Comparison of ENCODE assay signal across 8 cellular contexts in the genomic region with DNA sequence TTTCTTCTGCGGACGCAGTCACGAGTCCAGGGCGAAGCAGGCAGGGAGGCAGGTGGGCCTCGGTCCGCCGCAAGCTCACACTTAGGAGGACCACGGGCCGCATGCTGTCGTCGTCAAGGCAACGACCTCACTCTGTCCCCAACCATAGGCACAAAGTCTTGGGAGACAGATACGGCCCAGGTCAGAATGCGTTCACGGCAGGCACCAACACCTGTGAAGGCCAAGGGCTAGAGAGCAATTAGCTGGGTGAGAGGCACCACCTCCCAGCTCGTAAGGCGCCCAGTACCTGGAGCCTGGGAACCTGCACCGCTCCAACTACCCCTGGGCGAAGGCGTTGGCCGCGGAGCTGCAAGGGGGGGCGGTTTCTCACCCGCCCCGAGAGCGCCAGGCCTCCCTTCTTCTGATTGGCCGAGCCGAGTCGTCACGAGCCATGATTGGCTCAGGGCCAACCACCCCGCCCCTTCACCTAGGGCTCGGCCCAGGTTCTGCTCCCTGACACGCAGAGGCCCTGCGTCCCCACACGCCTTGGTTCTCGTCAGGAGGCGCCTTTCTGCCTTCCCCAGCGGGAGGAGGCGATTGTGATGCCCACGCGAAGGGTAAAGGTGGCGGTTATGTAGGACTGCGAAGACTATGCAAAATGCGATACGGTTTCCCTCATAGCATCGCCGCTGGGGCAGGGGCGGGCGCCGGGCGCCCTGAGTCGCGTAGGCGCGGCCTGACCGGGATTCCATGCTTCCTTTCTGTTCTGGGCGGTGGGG. TPM values are rescaled to one million over a fixed set of nuclear protein-coding genes. Genes with fewer than 3 reads are reported as not detected.
DNase-seq lines count a peak whose midpoint lies in the region; ATAC-seq, FAIRE-seq and TF ChIP-seq lines count a peak whose summit lies in the region.

TSS of gene CDKL2 (minus strand) at position 355 of the 758 bp plus-strand sequence. CDS start 4,540 bp downstream, outside the sequence.

- H3K27ac ChIP-seq in small intestine (ENCODE audit: low read depth in 1 of 2, low read length in 1 of 2), result peak within 1 kb of the TSS; percentile 3 to 8

- ATAC-seq in WTC11, result peak; percentile 98

- H3K36me3 ChIP-seq in bronchial epithelial cell (ENCODE audit: control insufficient read depth, insufficient read depth, low read length) (no peaks in the 10 kb centered on the region), small intestine (ENCODE audit: control insufficient read depth in 2 of 2, insufficient read depth in 2 of 2, low read length in 2 of 2) (no peaks in the 10 kb centered on the region)

- no peaks in the 10 kb centered on the region for H3K4me1 ChIP-seq in small intestine (ENCODE audit: control insufficient read depth in 2 of 2, insufficient read depth in 1 of 2, low read depth in 1 of 2, low read length in 1 of 2)

- TF ChIP-seq CTCF in WTC11 (IDR thresholded peaks at IDR 0.05) (no peak), bronchial epithelial cell (IDR thresholded peaks at IDR 0.05; ENCODE audit: insufficient read depth, low read length, severe bottlenecking) (no peak)

- peak within 1 kb of the TSS; percentile 45 for H3K4me3 ChIP-seq in bronchial epithelial cell (ENCODE audit: low read depth, low read length)
- peak within 1 kb of the TSS; percentile 16 to 62 for H3K4me3 ChIP-seq in small intestine (ENCODE audit: low read depth in 1 of 2, low read length in 2 of 2)

- H3K27me3 Mint-ChIP-seq in WTC11 (ENCODE audit: low read depth), result peaks cover 30% of the 10 kb centered on the region

- H3K4me3 Mint-ChIP-seq in WTC11, result peak within 1 kb of the TSS; percentile 84

- whole genome bisulfite sequencing in small intestine, 3 donors, result 1 to 2% (median 1%) methylated on average over 53 to 57 of the region's 57 CpGs

- no peaks in the 10 kb centered on the region for H3K9me3 ChIP-seq in small intestine (ENCODE audit: control insufficient read depth, low read depth)

- CTCF ChIA-PET in WTC11 (lab: Charles Lee), result interaction anchor here (1.0 to 1.8 kb wide), 3 partner anchors 9 to 218 kb away, joined by 5 to 6 read pairs (median 5); partner anchors contain the start of gene USO1

- no peaks in the 10 kb centered on the region for H3K36me3 Mint-ChIP-seq in WTC11

- FAIRE-seq in bronchial epithelial cell (lab: Jason Lieb, UNC) (no peak), small intestine (lab: Jason Lieb, UNC) (no peak)

- no peaks in the 10 kb centered on the region for H3K9me3 Mint-ChIP-seq in WTC11

- POLR2A ChIA-PET in WTC11 (lab: Charles Lee), result interaction anchor here (0.9 to 2.1 kb wide), 2 partner anchors 23 to 94 kb away, joined by 3 to 11 read pairs; partner anchors contain the start of gene USO1

- H3K27ac Mint-ChIP-seq in WTC11, result peak within 1 kb of the TSS; percentile 68

- peak; percentile 66 for DNase-seq in EH (ENCODE audit: low read depth)
- peak; percentile 15 for DNase-seq in GOT3 (lab: John Stamatoyannopoulos, UW)
- peak; percentile 73 for DNase-seq in NCI-H1105 treated with DMSO at 0.1 percent for 48 hours (lab: John Stamatoyannopoulos, UW)
- DNase-seq in WTC11 (ENCODE audit: low spot score), result peak; percentile 93
- DNase-seq in bronchial epithelial cell (ENCODE audit: low read depth), result peak; percentile 76
- DNase-seq in iPS-NIHi7 (ENCODE audit: extremely low spot score), result peak; percentile 98
- DNase-seq in small intestine, result peak; percentile 96
- no peak for DNase-seq in GDM1 (lab: John Stamatoyannopoulos, UW)

- H3K4me1 Mint-ChIP-seq in WTC11, result peaks cover 7% of the 10 kb centered on the region

- H3K27me3 ChIP-seq in bronchial epithelial cell (ENCODE audit: control insufficient read depth, insufficient read depth, low read length), result no peaks in the 10 kb centered on the region
- no peaks in the 10 kb centered on the region for H3K27me3 ChIP-seq in small intestine (ENCODE audit: control insufficient read depth in 2 of 2, insufficient read depth in 2 of 2, low read length in 2 of 2)

TF ChIP-seq in WTC11, 78 proteins besides CTCF, POLR2A, EP300 and RAD21 (continues in another document):
- TF ChIP-seq, protein P1, sequence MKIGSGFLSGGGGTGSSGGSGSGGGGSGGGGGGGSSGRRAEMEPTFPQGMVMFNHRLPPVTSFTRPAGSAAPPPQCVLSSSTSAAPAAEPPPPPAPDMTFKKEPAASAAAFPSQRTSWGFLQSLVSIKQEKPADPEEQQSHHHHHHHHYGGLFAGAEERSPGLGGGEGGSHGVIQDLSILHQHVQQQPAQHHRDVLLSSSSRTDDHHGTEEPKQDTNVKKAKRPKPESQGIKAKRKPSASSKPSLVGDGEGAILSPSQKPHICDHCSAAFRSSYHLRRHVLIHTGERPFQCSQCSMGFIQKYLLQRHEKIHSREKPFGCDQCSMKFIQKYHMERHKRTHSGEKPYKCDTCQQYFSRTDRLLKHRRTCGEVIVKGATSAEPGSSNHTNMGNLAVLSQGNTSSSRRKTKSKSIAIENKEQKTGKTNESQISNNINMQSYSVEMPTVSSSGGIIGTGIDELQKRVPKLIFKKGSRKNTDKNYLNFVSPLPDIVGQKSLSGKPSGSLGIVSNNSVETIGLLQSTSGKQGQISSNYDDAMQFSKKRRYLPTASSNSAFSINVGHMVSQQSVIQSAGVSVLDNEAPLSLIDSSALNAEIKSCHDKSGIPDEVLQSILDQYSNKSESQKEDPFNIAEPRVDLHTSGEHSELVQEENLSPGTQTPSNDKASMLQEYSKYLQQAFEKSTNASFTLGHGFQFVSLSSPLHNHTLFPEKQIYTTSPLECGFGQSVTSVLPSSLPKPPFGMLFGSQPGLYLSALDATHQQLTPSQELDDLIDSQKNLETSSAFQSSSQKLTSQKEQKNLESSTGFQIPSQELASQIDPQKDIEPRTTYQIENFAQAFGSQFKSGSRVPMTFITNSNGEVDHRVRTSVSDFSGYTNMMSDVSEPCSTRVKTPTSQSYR (CRISPR knock-in tag; IDR thresholded peaks at IDR 0.05), result peak; percentile 52; the same call in 1 of the 2 replicates
- TF ChIP-seq TCF7 (CRISPR knock-in tag; IDR thresholded peaks at IDR 0.05; ENCODE audit: low read depth) (0 out of 2 replicates have a peak, but pooled peaks have one; percentile 30), TP53 (CRISPR knock-in tag; IDR thresholded peaks at IDR 0.05) (peak; percentile 81), SMAD3 (CRISPR knock-in tag; IDR thresholded peaks at IDR 0.05; ENCODE audit: borderline replicate concordance) (peak; percentile 64; the same call in 1 of the 2 replicates), RELA (CRISPR knock-in tag; IDR thresholded peaks at IDR 0.05; ENCODE audit: borderline replicate concordance) (0 out of 2 replicates have a peak, but pooled peaks have one; percentile 22), NFE2L1 (CRISPR knock-in tag; IDR thresholded peaks at IDR 0.05) (0 out of 2 replicates have a peak, but pooled peaks have one; percentile 8), ESRRA (CRISPR knock-in tag; IDR thresholded peaks at IDR 0.05; ENCODE audit: borderline replicate concordance) (no peak)
- TF ChIP-seq, protein P2, sequence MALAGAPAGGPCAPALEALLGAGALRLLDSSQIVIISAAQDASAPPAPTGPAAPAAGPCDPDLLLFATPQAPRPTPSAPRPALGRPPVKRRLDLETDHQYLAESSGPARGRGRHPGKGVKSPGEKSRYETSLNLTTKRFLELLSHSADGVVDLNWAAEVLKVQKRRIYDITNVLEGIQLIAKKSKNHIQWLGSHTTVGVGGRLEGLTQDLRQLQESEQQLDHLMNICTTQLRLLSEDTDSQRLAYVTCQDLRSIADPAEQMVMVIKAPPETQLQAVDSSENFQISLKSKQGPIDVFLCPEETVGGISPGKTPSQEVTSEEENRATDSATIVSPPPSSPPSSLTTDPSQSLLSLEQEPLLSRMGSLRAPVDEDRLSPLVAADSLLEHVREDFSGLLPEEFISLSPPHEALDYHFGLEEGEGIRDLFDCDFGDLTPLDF (CRISPR knock-in tag; IDR thresholded peaks at IDR 0.05), result peak; percentile 16; the same call in 1 of the 2 replicates
- TF ChIP-seq, protein P3, sequence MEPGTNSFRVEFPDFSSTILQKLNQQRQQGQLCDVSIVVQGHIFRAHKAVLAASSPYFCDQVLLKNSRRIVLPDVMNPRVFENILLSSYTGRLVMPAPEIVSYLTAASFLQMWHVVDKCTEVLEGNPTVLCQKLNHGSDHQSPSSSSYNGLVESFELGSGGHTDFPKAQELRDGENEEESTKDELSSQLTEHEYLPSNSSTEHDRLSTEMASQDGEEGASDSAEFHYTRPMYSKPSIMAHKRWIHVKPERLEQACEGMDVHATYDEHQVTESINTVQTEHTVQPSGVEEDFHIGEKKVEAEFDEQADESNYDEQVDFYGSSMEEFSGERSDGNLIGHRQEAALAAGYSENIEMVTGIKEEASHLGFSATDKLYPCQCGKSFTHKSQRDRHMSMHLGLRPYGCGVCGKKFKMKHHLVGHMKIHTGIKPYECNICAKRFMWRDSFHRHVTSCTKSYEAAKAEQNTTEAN (CRISPR knock-in tag; IDR thresholded peaks at IDR 0.05), result no peak; the same call in none of the 2 replicates
- TF ChIP-seq, protein P4, sequence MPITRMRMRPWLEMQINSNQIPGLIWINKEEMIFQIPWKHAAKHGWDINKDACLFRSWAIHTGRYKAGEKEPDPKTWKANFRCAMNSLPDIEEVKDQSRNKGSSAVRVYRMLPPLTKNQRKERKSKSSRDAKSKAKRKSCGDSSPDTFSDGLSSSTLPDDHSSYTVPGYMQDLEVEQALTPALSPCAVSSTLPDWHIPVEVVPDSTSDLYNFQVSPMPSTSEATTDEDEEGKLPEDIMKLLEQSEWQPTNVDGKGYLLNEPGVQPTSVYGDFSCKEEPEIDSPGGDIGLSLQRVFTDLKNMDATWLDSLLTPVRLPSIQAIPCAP (CRISPR knock-in tag; IDR thresholded peaks at IDR 0.05), result peak; percentile 81; the same call in 1 of the 2 replicates
- TF ChIP-seq, protein P5, sequence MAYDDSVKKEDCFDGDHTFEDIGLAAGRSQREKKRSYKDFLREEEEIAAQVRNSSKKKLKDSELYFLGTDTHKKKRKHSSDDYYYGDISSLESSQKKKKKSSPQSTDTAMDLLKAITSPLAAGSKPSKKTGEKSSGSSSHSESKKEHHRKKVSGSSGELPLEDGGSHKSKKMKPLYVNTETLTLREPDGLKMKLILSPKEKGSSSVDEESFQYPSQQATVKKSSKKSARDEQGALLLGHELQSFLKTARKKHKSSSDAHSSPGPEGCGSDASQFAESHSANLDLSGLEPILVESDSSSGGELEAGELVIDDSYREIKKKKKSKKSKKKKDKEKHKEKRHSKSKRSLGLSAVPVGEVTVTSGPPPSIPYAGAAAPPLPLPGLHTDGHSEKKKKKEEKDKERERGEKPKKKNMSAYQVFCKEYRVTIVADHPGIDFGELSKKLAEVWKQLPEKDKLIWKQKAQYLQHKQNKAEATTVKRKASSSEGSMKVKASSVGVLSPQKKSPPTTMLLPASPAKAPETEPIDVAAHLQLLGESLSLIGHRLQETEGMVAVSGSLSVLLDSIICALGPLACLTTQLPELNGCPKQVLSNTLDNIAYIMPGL (CRISPR knock-in tag; IDR thresholded peaks at IDR 0.05), result no peak

RNA-seq across cellular contexts. Expression of gene CDKL2, which starts in this region (rescaled TPM):
- total RNA-seq in WTC11 (2021) (1.4 to 1.7 TPM (median 1.7 TPM) in 3 replicates), bronchial epithelial cell (0.90 and 1.3 TPM in 2 replicates)
- under 1 TPM in 1 of 3 donors, not detected in 2; 0.33 TPM for polyA plus RNA-seq in small intestine

Comparison
In these comparisons a context has a peak if more than half of its experiments do, and no peak if none do; other contexts are left out.
1. Peak in DNase-seq, H3K4me3 ChIP-seq and H3K27ac ChIP-seq in small intestine; RNA of the gene not detected or under 1 TPM.